In the genomic region with DNA sequence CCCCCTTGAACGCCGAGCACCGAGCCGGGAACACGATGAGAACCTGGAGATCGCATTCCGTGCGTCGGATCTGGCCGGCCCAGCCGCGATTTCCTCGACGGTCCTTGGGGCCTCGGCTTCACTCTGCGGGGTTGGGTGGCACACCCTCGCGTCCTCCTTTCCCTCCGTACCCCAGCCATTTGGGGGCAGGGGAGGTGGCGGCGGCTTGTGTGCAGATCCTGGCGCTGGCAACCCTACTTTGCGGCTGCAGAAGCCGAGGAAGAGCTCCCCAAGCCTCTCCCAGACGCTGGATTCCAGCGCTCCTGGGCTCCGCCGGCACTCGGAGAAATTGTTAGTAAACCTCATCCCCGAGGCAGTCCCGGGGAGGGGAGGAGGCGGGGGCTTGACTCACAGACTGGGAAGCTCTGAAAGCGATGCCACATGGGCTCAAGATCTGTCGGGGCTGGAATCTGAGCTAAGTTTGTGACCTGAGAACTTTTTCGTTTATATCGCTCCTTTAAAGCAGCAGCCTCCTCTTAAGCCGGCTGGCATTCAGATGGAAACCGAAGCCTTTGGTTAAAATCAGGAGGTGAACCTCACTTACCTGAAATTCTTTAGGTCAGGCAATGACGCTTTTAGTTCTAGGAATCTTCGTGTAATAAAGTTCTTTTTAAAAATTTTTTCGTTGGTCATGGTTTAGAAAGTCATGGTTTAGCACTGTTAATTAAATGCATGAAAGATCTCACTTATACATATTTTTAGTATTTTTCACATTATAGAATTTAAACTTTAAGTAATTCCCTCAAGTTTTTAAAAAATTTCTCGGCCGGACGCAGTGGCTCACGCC, we compare ENCODE assay signal across 1 cellular context.
TF ChIP-seq lines count a peak whose summit lies in the region.

No MANE protein-coding gene starts in this region.

TF ChIP-seq in HepG2, 621 proteins besides CTCF, POLR2A, EP300 and RAD21 (continued from another document and continues in another):
- 0 out of 2 replicates have a peak, but pooled peaks have one; percentile 38 for TF ChIP-seq PCBP1 (IDR thresholded peaks at IDR 0.05; ENCODE audit: borderline replicate concordance, low read depth, low read length)
- TF ChIP-seq ZZZ3 (CRISPR knock-in tag; IDR thresholded peaks at IDR 0.05; ENCODE audit: borderline replicate concordance): no peak
- TF ChIP-seq ZBTB44 (CRISPR knock-in tag; IDR thresholded peaks at IDR 0.05): no peak
- no peak for TF ChIP-seq NPAS2 (CRISPR knock-in tag; IDR thresholded peaks at IDR 0.05; ENCODE audit: borderline replicate concordance)
- TF ChIP-seq ZNF253 (CRISPR knock-in tag; IDR thresholded peaks at IDR 0.05; ENCODE audit: borderline replicate concordance): 0 out of 2 replicates have a peak, but pooled peaks have one; percentile 1
- 0 out of 2 replicates have a peak, but pooled peaks have one; percentile 23 for TF ChIP-seq ZNF317 (CRISPR knock-in tag; IDR thresholded peaks at IDR 0.05)
- no peak for TF ChIP-seq CBX1 (IDR thresholded peaks at IDR 0.05; ENCODE audit: low read depth)
- TF ChIP-seq SOX5 (CRISPR knock-in tag; IDR thresholded peaks at IDR 0.05; ENCODE audit: borderline replicate concordance): no peak
- no peak for TF ChIP-seq ZNF615 (CRISPR knock-in tag; IDR thresholded peaks at IDR 0.05; ENCODE audit: borderline replicate concordance)
- 0 out of 2 replicates have a peak, but pooled peaks have one; percentile 35 for TF ChIP-seq ZFAT (CRISPR knock-in tag; conservative IDR thresholded peaks at IDR 0.05)
- TF ChIP-seq STAG1 (CRISPR knock-in tag; IDR thresholded peaks at IDR 0.05): no peak
- no peak for TF ChIP-seq RELA (CRISPR knock-in tag; IDR thresholded peaks at IDR 0.05)
- no peak for TF ChIP-seq ZNF546 (CRISPR knock-in tag; conservative IDR thresholded peaks at IDR 0.05)
- no peak for TF ChIP-seq NFE2L1 (CRISPR knock-in tag; IDR thresholded peaks at IDR 0.05; ENCODE audit: borderline replicate concordance)
- TF ChIP-seq ZFP1 (CRISPR knock-in tag; IDR thresholded peaks at IDR 0.05): no peak
- no peak for TF ChIP-seq HNF4G (IDR thresholded peaks at IDR 0.05; ENCODE audit: borderline replicate concordance, low read depth, low read length)
- TF ChIP-seq HNF4G (CRISPR knock-in tag; IDR thresholded peaks at IDR 0.05; ENCODE audit: borderline replicate concordance, low read depth): no peak
- peak; percentile 73; the same call in 1 of the 2 replicates for TF ChIP-seq MTF2 (CRISPR knock-in tag; IDR thresholded peaks at IDR 0.05; ENCODE audit: borderline replicate concordance)
- TF ChIP-seq KMT2B (CRISPR knock-in tag; IDR thresholded peaks at IDR 0.05): no peak
- TF ChIP-seq RAD51 (IDR thresholded peaks at IDR 0.05; ENCODE audit: borderline replicate concordance): no peak
- TF ChIP-seq ZNF761 (CRISPR knock-in tag; conservative IDR thresholded peaks at IDR 0.05): 0 out of 2 replicates have a peak, but pooled peaks have one; percentile 10
- TF ChIP-seq MED13 (CRISPR knock-in tag; IDR thresholded peaks at IDR 0.05): 0 out of 2 replicates have a peak, but pooled peaks have one; percentile 29
- TF ChIP-seq ZNF510 (CRISPR knock-in tag; IDR thresholded peaks at IDR 0.05; ENCODE audit: low read depth): no peak
- peak; percentile 76; the same call in 1 of the 2 replicates for TF ChIP-seq SALL2 (CRISPR knock-in tag; IDR thresholded peaks at IDR 0.05)
- TF ChIP-seq TP53 (CRISPR knock-in tag; conservative IDR thresholded peaks at IDR 0.05): no peak
- no peak for TF ChIP-seq ZNF335 (CRISPR knock-in tag; IDR thresholded peaks at IDR 0.05)
- no peak for TF ChIP-seq FOXO4 (CRISPR knock-in tag; conservative IDR thresholded peaks at IDR 0.05)
- TF ChIP-seq ZNF792 (CRISPR knock-in tag; IDR thresholded peaks at IDR 0.05): no peak
- TF ChIP-seq ZNF30 (CRISPR knock-in tag; IDR thresholded peaks at IDR 0.05): no peak
- TF ChIP-seq ZNF512B (CRISPR knock-in tag; IDR thresholded peaks at IDR 0.05; ENCODE audit: borderline replicate concordance): 0 out of 2 replicates have a peak, but pooled peaks have one; percentile 82
- TF ChIP-seq ZNF564 (CRISPR knock-in tag; IDR thresholded peaks at IDR 0.05): no peak
- TF ChIP-seq, protein P1, sequence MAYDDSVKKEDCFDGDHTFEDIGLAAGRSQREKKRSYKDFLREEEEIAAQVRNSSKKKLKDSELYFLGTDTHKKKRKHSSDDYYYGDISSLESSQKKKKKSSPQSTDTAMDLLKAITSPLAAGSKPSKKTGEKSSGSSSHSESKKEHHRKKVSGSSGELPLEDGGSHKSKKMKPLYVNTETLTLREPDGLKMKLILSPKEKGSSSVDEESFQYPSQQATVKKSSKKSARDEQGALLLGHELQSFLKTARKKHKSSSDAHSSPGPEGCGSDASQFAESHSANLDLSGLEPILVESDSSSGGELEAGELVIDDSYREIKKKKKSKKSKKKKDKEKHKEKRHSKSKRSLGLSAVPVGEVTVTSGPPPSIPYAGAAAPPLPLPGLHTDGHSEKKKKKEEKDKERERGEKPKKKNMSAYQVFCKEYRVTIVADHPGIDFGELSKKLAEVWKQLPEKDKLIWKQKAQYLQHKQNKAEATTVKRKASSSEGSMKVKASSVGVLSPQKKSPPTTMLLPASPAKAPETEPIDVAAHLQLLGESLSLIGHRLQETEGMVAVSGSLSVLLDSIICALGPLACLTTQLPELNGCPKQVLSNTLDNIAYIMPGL (CRISPR knock-in tag; IDR thresholded peaks at IDR 0.05; ENCODE audit: borderline replicate concordance in 1 of 2, low read depth in 1 of 2): no peak
- TF ChIP-seq WIZ (CRISPR knock-in tag; IDR thresholded peaks at IDR 0.05): no peak
- TF ChIP-seq ZNF772 (CRISPR knock-in tag; IDR thresholded peaks at IDR 0.05): peak; percentile 34; the same call in 1 of the 2 replicates
- TF ChIP-seq ZNF777 (CRISPR knock-in tag; IDR thresholded peaks at IDR 0.05): peak; percentile 97
- no peak for TF ChIP-seq TBX3 (IDR thresholded peaks at IDR 0.05; ENCODE audit: borderline replicate concordance)
- TF ChIP-seq RXRA (CRISPR knock-in tag; IDR thresholded peaks at IDR 0.05): no peak; the same call in 1 of the 2 replicates
- TF ChIP-seq, protein P2, sequence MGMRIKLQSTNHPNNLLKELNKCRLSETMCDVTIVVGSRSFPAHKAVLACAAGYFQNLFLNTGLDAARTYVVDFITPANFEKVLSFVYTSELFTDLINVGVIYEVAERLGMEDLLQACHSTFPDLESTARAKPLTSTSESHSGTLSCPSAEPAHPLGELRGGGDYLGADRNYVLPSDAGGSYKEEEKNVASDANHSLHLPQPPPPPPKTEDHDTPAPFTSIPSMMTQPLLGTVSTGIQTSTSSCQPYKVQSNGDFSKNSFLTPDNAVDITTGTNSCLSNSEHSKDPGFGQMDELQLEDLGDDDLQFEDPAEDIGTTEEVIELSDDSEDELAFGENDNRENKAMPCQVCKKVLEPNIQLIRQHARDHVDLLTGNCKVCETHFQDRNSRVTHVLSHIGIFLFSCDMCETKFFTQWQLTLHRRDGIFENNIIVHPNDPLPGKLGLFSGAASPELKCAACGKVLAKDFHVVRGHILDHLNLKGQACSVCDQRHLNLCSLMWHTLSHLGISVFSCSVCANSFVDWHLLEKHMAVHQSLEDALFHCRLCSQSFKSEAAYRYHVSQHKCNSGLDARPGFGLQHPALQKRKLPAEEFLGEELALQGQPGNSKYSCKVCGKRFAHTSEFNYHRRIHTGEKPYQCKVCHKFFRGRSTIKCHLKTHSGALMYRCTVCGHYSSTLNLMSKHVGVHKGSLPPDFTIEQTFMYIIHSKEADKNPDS (CRISPR knock-in tag; IDR thresholded peaks at IDR 0.05): no peak
- TF ChIP-seq HCFC1 (IDR thresholded peaks at IDR 0.05; ENCODE audit: low read depth, low read length): no peak
- no peak for TF ChIP-seq MAFF (IDR thresholded peaks at IDR 0.05; ENCODE audit: low read depth, low read length)
- 0 out of 2 replicates have a peak, but pooled peaks have one; percentile 26 for TF ChIP-seq TBX2 (CRISPR knock-in tag; IDR thresholded peaks at IDR 0.05; ENCODE audit: borderline replicate concordance)
- TF ChIP-seq, protein P3, sequence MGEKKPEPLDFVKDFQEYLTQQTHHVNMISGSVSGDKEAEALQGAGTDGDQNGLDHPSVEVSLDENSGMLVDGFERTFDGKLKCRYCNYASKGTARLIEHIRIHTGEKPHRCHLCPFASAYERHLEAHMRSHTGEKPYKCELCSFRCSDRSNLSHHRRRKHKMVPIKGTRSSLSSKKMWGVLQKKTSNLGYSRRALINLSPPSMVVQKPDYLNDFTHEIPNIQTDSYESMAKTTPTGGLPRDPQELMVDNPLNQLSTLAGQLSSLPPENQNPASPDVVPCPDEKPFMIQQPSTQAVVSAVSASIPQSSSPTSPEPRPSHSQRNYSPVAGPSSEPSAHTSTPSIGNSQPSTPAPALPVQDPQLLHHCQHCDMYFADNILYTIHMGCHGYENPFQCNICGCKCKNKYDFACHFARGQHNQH (CRISPR knock-in tag; IDR thresholded peaks at IDR 0.05): no peak
- TF ChIP-seq, protein P4, sequence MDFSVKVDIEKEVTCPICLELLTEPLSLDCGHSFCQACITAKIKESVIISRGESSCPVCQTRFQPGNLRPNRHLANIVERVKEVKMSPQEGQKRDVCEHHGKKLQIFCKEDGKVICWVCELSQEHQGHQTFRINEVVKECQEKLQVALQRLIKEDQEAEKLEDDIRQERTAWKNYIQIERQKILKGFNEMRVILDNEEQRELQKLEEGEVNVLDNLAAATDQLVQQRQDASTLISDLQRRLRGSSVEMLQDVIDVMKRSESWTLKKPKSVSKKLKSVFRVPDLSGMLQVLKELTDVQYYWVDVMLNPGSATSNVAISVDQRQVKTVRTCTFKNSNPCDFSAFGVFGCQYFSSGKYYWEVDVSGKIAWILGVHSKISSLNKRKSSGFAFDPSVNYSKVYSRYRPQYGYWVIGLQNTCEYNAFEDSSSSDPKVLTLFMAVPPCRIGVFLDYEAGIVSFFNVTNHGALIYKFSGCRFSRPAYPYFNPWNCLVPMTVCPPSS (IDR thresholded peaks at IDR 0.05): no peak
- TF ChIP-seq ZNF160 (CRISPR knock-in tag; IDR thresholded peaks at IDR 0.05): 0 out of 2 replicates have a peak, but pooled peaks have one; percentile 35
- TF ChIP-seq ZNF839 (CRISPR knock-in tag; IDR thresholded peaks at IDR 0.05; ENCODE audit: borderline replicate concordance): peak; percentile 61; the same call in 1 of the 2 replicates
- TF ChIP-seq HOXD1 (CRISPR knock-in tag; IDR thresholded peaks at IDR 0.05): no peak
- no peak for TF ChIP-seq NFE2 (CRISPR knock-in tag; IDR thresholded peaks at IDR 0.05)
- no peak for TF ChIP-seq ZNF776 (CRISPR knock-in tag; IDR thresholded peaks at IDR 0.05)
- TF ChIP-seq ZNF12 (CRISPR knock-in tag; IDR thresholded peaks at IDR 0.05): no peak
- no peak for TF ChIP-seq POLR2G (IDR thresholded peaks at IDR 0.05; ENCODE audit: low read depth, low read length)
- TF ChIP-seq ZNF33B (CRISPR knock-in tag; IDR thresholded peaks at IDR 0.05): no peak
- TF ChIP-seq SCMH1 (CRISPR knock-in tag; IDR thresholded peaks at IDR 0.05; ENCODE audit: borderline replicate concordance): peak; percentile 35; the same call in 1 of the 2 replicates
- no peak for TF ChIP-seq HOXA9 (CRISPR knock-in tag; IDR thresholded peaks at IDR 0.05; ENCODE audit: borderline replicate concordance)
- no peak for TF ChIP-seq MXD4 (CRISPR knock-in tag; IDR thresholded peaks at IDR 0.05)
- no peak for TF ChIP-seq ZNF740 (CRISPR knock-in tag; IDR thresholded peaks at IDR 0.05)
- TF ChIP-seq SP2 (CRISPR knock-in tag; IDR thresholded peaks at IDR 0.05): no peak
- TF ChIP-seq HDAC6 (IDR thresholded peaks at IDR 0.05; ENCODE audit: low read depth, low read length): no peak
- no peak for TF ChIP-seq BRD4 (CRISPR knock-in tag; IDR thresholded peaks at IDR 0.05)
- peak; percentile 3; the same call in 1 of the 2 replicates for TF ChIP-seq FOSL1 (CRISPR knock-in tag; IDR thresholded peaks at IDR 0.05; ENCODE audit: borderline replicate concordance)
- TF ChIP-seq SNRNP70 (IDR thresholded peaks at IDR 0.05; ENCODE audit: low read depth, low read length): no peak
- TF ChIP-seq ZNF781 (CRISPR knock-in tag; IDR thresholded peaks at IDR 0.05; ENCODE audit: borderline replicate concordance, not compliant biosample characterization): no peak
